ENCODE assay signal across 1 cellular context in genomic region chr19:33047422-33047821, GRCh38.
TF ChIP-seq lines count a peak whose summit lies in the region.

No MANE protein-coding gene starts in this region.

TF ChIP-seq in HEK293, 187 proteins besides CTCF, POLR2A, EP300 and RAD21 (continued from another document and continues in another):
- TF ChIP-seq ZNF391 (tag by site-specific recombination; IDR thresholded peaks at IDR 0.05; ENCODE audit: borderline replicate concordance, low read depth) (no peak), ZFP37 (tag by site-specific recombination; IDR thresholded peaks at IDR 0.05) (no peak), ZBTB20 (tag by site-specific recombination; IDR thresholded peaks at IDR 0.05) (no peak), ZBTB44 (tag by site-specific recombination; IDR thresholded peaks at IDR 0.05) (no peak), ZNF416 (tag by site-specific recombination; IDR thresholded peaks at IDR 0.05) (no peak), ZNF366 (tag by site-specific recombination; conservative IDR thresholded peaks at IDR 0.05) (0 out of 2 replicates have a peak, but pooled peaks have one; percentile 22), PRDM10 (tag by site-specific recombination; IDR thresholded peaks at IDR 0.05) (no peak), ZNF660 (tag by site-specific recombination; IDR thresholded peaks at IDR 0.05) (no peak), PRDM4 (tag by site-specific recombination; IDR thresholded peaks at IDR 0.05) (no peak), ZXDB (tag by site-specific recombination; IDR thresholded peaks at IDR 0.05) (peak; percentile 12; the same call in 1 of the 2 replicates), ZNF155 (tag by site-specific recombination; IDR thresholded peaks at IDR 0.05) (no peak), ZNF292 (tag by site-specific recombination; IDR thresholded peaks at IDR 0.05; ENCODE audit: borderline replicate concordance, low read depth) (no peak), ZNF623 (tag by site-specific recombination; IDR thresholded peaks at IDR 0.05) (no peak), ZFHX2 (tag by site-specific recombination; conservative IDR thresholded peaks at IDR 0.05) (peak; percentile 65), PBX3 (CRISPR knock-in tag; IDR thresholded peaks at IDR 0.05) (no peak), ZNF639 (tag by site-specific recombination; IDR thresholded peaks at IDR 0.05) (no peak), ZNF747 (tag by site-specific recombination; IDR thresholded peaks at IDR 0.05) (no peak), ZFP69B (tag by site-specific recombination; IDR thresholded peaks at IDR 0.05) (no peak), ZFP41 (tag by site-specific recombination; IDR thresholded peaks at IDR 0.05; ENCODE audit: borderline replicate concordance) (no peak), ZNF404 (tag by site-specific recombination; IDR thresholded peaks at IDR 0.05) (no peak), KLF16 (tag by site-specific recombination; IDR thresholded peaks at IDR 0.05) (no peak), PRDM1 (tag by site-specific recombination; IDR thresholded peaks at IDR 0.05) (0 out of 2 replicates have a peak, but pooled peaks have one; percentile 19), ZNF621 (tag by site-specific recombination; IDR thresholded peaks at IDR 0.05) (no peak), ZNF146 (tag by site-specific recombination; IDR thresholded peaks at IDR 0.05) (no peak), AEBP2 (tag by site-specific recombination; IDR thresholded peaks at IDR 0.05; ENCODE audit: borderline replicate concordance) (no peak), ZNF791 (tag by site-specific recombination; IDR thresholded peaks at IDR 0.05) (no peak), FEZF1 (tag by site-specific recombination; IDR thresholded peaks at IDR 0.05) (no peak), ZNF843 (tag by site-specific recombination; IDR thresholded peaks at IDR 0.05) (no peak), ZNF26 (tag by site-specific recombination; IDR thresholded peaks at IDR 0.05) (no peak), ZNF37A (tag by site-specific recombination; IDR thresholded peaks at IDR 0.05) (no peak), ZBTB48 (tag by site-specific recombination; IDR thresholded peaks at IDR 0.05) (no peak)
- TF ChIP-seq, protein P1, sequence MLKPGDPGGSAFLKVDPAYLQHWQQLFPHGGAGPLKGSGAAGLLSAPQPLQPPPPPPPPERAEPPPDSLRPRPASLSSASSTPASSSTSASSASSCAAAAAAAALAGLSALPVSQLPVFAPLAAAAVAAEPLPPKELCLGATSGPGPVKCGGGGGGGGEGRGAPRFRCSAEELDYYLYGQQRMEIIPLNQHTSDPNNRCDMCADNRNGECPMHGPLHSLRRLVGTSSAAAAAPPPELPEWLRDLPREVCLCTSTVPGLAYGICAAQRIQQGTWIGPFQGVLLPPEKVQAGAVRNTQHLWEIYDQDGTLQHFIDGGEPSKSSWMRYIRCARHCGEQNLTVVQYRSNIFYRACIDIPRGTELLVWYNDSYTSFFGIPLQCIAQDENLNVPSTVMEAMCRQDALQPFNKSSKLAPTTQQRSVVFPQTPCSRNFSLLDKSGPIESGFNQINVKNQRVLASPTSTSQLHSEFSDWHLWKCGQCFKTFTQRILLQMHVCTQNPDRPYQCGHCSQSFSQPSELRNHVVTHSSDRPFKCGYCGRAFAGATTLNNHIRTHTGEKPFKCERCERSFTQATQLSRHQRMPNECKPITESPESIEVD (tag by site-specific recombination; IDR thresholded peaks at IDR 0.05) = no peak
- TF ChIP-seq, protein P2, sequence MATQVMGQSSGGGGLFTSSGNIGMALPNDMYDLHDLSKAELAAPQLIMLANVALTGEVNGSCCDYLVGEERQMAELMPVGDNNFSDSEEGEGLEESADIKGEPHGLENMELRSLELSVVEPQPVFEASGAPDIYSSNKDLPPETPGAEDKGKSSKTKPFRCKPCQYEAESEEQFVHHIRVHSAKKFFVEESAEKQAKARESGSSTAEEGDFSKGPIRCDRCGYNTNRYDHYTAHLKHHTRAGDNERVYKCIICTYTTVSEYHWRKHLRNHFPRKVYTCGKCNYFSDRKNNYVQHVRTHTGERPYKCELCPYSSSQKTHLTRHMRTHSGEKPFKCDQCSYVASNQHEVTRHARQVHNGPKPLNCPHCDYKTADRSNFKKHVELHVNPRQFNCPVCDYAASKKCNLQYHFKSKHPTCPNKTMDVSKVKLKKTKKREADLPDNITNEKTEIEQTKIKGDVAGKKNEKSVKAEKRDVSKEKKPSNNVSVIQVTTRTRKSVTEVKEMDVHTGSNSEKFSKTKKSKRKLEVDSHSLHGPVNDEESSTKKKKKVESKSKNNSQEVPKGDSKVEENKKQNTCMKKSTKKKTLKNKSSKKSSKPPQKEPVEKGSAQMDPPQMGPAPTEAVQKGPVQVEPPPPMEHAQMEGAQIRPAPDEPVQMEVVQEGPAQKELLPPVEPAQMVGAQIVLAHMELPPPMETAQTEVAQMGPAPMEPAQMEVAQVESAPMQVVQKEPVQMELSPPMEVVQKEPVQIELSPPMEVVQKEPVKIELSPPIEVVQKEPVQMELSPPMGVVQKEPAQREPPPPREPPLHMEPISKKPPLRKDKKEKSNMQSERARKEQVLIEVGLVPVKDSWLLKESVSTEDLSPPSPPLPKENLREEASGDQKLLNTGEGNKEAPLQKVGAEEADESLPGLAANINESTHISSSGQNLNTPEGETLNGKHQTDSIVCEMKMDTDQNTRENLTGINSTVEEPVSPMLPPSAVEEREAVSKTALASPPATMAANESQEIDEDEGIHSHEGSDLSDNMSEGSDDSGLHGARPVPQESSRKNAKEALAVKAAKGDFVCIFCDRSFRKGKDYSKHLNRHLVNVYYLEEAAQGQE (tag by site-specific recombination; IDR thresholded peaks at IDR 0.05) = no peak
- TF ChIP-seq, protein P3, sequence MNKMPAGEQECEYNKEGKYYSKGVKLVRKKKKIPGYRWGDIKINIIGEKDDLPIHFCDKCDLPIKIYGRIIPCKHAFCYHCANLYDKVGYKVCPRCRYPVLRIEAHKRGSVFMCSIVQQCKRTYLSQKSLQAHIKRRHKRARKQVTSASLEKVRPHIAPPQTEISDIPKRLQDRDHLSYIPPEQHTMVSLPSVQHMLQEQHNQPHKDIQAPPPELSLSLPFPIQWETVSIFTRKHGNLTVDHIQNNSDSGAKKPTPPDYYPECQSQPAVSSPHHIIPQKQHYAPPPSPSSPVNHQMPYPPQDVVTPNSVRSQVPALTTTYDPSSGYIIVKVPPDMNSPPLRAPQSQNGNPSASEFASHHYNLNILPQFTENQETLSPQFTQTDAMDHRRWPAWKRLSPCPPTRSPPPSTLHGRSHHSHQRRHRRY (tag by site-specific recombination; IDR thresholded peaks at IDR 0.05) = no peak
- TF ChIP-seq, protein P4, sequence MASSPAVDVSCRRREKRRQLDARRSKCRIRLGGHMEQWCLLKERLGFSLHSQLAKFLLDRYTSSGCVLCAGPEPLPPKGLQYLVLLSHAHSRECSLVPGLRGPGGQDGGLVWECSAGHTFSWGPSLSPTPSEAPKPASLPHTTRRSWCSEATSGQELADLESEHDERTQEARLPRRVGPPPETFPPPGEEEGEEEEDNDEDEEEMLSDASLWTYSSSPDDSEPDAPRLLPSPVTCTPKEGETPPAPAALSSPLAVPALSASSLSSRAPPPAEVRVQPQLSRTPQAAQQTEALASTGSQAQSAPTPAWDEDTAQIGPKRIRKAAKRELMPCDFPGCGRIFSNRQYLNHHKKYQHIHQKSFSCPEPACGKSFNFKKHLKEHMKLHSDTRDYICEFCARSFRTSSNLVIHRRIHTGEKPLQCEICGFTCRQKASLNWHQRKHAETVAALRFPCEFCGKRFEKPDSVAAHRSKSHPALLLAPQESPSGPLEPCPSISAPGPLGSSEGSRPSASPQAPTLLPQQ (tag by site-specific recombination; IDR thresholded peaks at IDR 0.05) = no peak
